Comparison of ENCODE assay signal across 9 cellular contexts in genomic region chr5:171128136-171128535, GRCh38.
"Had no signal": no experiment of that assay in that cellular context is flagged by ENCODE, and none has a peak within 500 bp of the region (broad histone marks: within the 10 kb centered on the region; RNA-seq: fewer than 3 reads in every experiment).

No MANE protein-coding gene starts in this region.

- H3K4me1 ChIP-seq: HAP-1 had no signal

- H3K27ac Mint-ChIP-seq: GM23338, H9, HFFc6 had no signal

- H3K4me3 ChIP-seq: GM23248, GM23338, HAP-1 had no signal

- H3K4me1 Mint-ChIP-seq: GM23338, H9 had no signal

- DNase-seq: GOT3, H7, H9, HCEC 1CT, HFFc6 had no signal

- H3K36me3 ChIP-seq: HAP-1 had no signal

- ATAC-seq: GM23338, HCT116 had no signal

- H3K9me3 ChIP-seq: HAP-1 had no signal

- H3K27ac ChIP-seq: GM23248 had no signal

- H3K4me3 Mint-ChIP-seq: GM23338, H9, HFFc6 had no signal
